ENCODE assay signal across 20 cellular contexts in genomic region chr5:16854351-16854750, GRCh38.
DNase-seq lines count a peak whose midpoint lies in the region; ATAC-seq, FAIRE-seq and TF ChIP-seq lines count a peak whose summit lies in the region.
"Had no signal": no experiment of that assay in that cellular context is flagged by ENCODE, and none has a peak within 500 bp of the region (broad histone marks: within the 10 kb centered on the region; RNA-seq: fewer than 3 reads in every experiment).

No MANE protein-coding gene starts in this region.

- H3K4me3 Mint-ChIP-seq in HFFc6 (no peak overlapping the region), astrocyte (ENCODE audit: unreplicated experiment) (no peak overlapping the region)
- H3K4me3 Mint-ChIP-seq: IgD-negative memory B cell had no signal

- H3K9me3 Mint-ChIP-seq in HFFc6 (no peaks in the 10 kb centered on the region), astrocyte (ENCODE audit: unreplicated experiment) (no peaks in the 10 kb centered on the region)

- H3K9ac ChIP-seq in BLaER1, result no peak overlapping the region
- no peak overlapping the region for H3K9ac ChIP-seq in astrocyte (ENCODE audit: low read length)

- no peak for FAIRE-seq in astrocyte (lab: Jason Lieb, UNC)
- FAIRE-seq: A549, GM12892, H1 had no signal

- TF ChIP-seq CTCF in HFFc6 (IDR thresholded peaks at IDR 0.05) (no peak), astrocyte (IDR thresholded peaks at IDR 0.05; ENCODE audit: insufficient read depth, low read depth, low read length) (no peak), fibroblast of the aortic adventitia (IDR thresholded peaks at IDR 0.05; ENCODE audit: insufficient read depth, low read length) (no peak)

- H3K4me1 ChIP-seq in BLaER1, result peaks cover 56% of the 10 kb centered on the region
- H3K4me1 ChIP-seq in astrocyte (ENCODE audit: insufficient read depth, low read length), result no peaks in the 10 kb centered on the region

- H3K27ac ChIP-seq in BLaER1 (no peak overlapping the region), astrocyte (ENCODE audit: low read depth, low read length) (no peak overlapping the region)
- H3K27ac ChIP-seq: C4-2B had no signal

- peaks cover 11% of the 10 kb centered on the region for H3K9me3 ChIP-seq in BLaER1
- H3K9me3 ChIP-seq in astrocyte (ENCODE audit: insufficient read depth, low read depth, low read length), result no peaks in the 10 kb centered on the region
- peaks cover 5% of the 10 kb centered on the region for H3K9me3 ChIP-seq in MG63

- H3K27ac Mint-ChIP-seq in HFFc6 (peak overlapping the region; percentile 32; the same call in 1 of the 2 replicates), astrocyte (ENCODE audit: unreplicated experiment) (peak overlapping the region; percentile 27)
- H3K27ac Mint-ChIP-seq: IgD-negative memory B cell had no signal

- peaks cover 91% of the 10 kb centered on the region for H3K79me2 ChIP-seq in astrocyte (ENCODE audit: insufficient read depth, low read length)

- DNase-seq in HFFc6 (no peak), astrocyte (ENCODE audit: low read depth) (no peak), fibroblast of the aortic adventitia (ENCODE audit: low read depth) (peak; percentile 57), MG63 (no peak)
- DNase-seq: DMS 273 treated with DMSO at 0.1 percent for 48 hours, GF-D8, Kasumi-1, NCI-H1048, NCI-H1436 treated with DMSO at 0.1 percent for 48 hours, NCI-H2029 treated with DMSO at 0.1 percent for 48 hours, NCI-H524 had no signal

- H3K27me3 ChIP-seq in BLaER1 (no peaks in the 10 kb centered on the region), astrocyte (ENCODE audit: insufficient read depth, low read length) (no peaks in the 10 kb centered on the region), MG63 (no peaks in the 10 kb centered on the region)

- no peak overlapping the region for H2AFZ ChIP-seq in astrocyte (ENCODE audit: low read depth, low read length)

- H3K36me3 ChIP-seq in BLaER1 (no peaks in the 10 kb centered on the region), astrocyte (ENCODE audit: insufficient read depth, low read length) (peaks cover 3% of the 10 kb centered on the region), MG63 (peaks cover 54% of the 10 kb centered on the region)

- peaks cover 7% of the 10 kb centered on the region for H3K27me3 Mint-ChIP-seq in HFFc6 (ENCODE audit: insufficient read depth)
- H3K27me3 Mint-ChIP-seq in astrocyte (ENCODE audit: low read depth, unreplicated experiment), result no peaks in the 10 kb centered on the region
- H3K27me3 Mint-ChIP-seq: IgD-negative memory B cell had no signal

- H3K4me2 ChIP-seq in BLaER1, result peak overlapping the region; percentile 69; the same call in 1 of the 2 replicates
- no peak overlapping the region for H3K4me2 ChIP-seq in astrocyte (ENCODE audit: low read length)
- H3K4me2 ChIP-seq: A549 had no signal

- H3K4me1 Mint-ChIP-seq in HFFc6 (ENCODE audit: low read depth) (peaks cover 76% of the 10 kb centered on the region), astrocyte (ENCODE audit: low read depth, unreplicated experiment) (peaks cover 21% of the 10 kb centered on the region)
- H3K4me1 Mint-ChIP-seq: IgD-negative memory B cell had no signal

- H3K4me3 ChIP-seq in BLaER1 (no peak overlapping the region), astrocyte (ENCODE audit: insufficient read depth, low read depth, low read length) (no peak overlapping the region), fibroblast of the aortic adventitia (ENCODE audit: low read depth, low read length) (no peak overlapping the region), MG63 (no peak overlapping the region)
- H3K4me3 ChIP-seq: A549 had no signal

- peaks cover 26% of the 10 kb centered on the region; the same call in 1 of the 2 replicates for H3K36me3 Mint-ChIP-seq in HFFc6 (ENCODE audit: low read depth)
- peaks cover 5% of the 10 kb centered on the region for H3K36me3 Mint-ChIP-seq in astrocyte (ENCODE audit: low read depth, unreplicated experiment)

- ATAC-seq in HG03025 (IDR thresholded peaks at IDR 0.05; ENCODE audit: low FRiP score, unreplicated experiment) (no peak), GM21423 (IDR thresholded peaks at IDR 0.05; ENCODE audit: unreplicated experiment) (no peak)
- ATAC-seq: Panc1 had no signal

- no peaks in the 10 kb centered on the region for H4K20me1 ChIP-seq in BLaER1
- peaks cover 84% of the 10 kb centered on the region for H4K20me1 ChIP-seq in astrocyte (ENCODE audit: insufficient read depth, low read length)
